ENCODE assay signal across 22 cellular contexts in the genomic region with DNA sequence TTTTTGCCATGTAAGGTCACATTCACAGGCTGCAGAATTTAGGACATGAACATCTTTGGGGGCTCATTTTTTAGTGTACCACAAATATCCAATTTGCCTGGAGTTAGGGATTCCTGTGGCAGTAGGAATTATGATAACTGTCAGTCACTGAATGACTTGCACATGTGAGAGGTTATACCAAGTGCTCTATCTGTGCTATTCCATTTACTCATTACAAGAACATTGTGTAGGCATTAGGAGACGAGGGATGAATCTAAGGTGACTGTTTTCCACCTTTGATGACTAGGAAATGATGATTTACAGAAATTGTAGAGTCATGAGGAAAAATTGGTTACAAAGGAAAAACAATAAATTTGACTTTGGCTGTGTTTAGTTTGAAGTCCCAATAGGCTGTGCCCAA.
"Had no signal": no experiment of that assay in that cellular context is flagged by ENCODE, and none has a peak within 500 bp of the region (broad histone marks: within the 10 kb centered on the region; RNA-seq: fewer than 3 reads in every experiment).

No MANE protein-coding gene starts in this region.

- ATAC-seq: body of pancreas, heart right ventricle, left colon, mucosa of descending colon, right lobe of liver had no signal

- H3K9me3 Mint-ChIP-seq: endodermal cell, neural crest cell had no signal

- DNase-seq: activated CD4-positive, alpha-beta T cell treated with anti-CD3 and anti-CD28 coated beads, Interleukin-2, amount 50 U/mL, for 4 hours; activated effector memory CD4-positive, alpha-beta T cell treated with anti-CD3 and anti-CD28 coated beads, Interleukin-2, amount 50 U/mL, for 16 hours; body of pancreas; cortex of kidney; endodermal cell; heart right ventricle; islet precursor cell; left colon; mesenchymal stem cell; mucosa of descending colon; occipital lobe; posterior cingulate gyrus; right lobe of liver; stimulated activated CD4-positive, alpha-beta T cell treated with anti-CD3 and anti-CD28 coated beads, Interleukin-1b, Interleukin-23, amount 100 ng/mL, for 48 hours; testis; trophoblast cell; uterus had no signal

- H3K27me3 ChIP-seq: body of pancreas, right lobe of liver, testis had no signal

- H3K4me3 Mint-ChIP-seq: endodermal cell, neural crest cell had no signal

- H3K4me3 ChIP-seq: body of pancreas, cardiac muscle cell, heart right ventricle, mucosa of descending colon, right lobe of liver, SK-N-MC, skin epidermis, testis, uterus had no signal

- H3K4me1 Mint-ChIP-seq: endodermal cell, neural crest cell had no signal

- H3K27ac ChIP-seq: body of pancreas, cardiac muscle cell, heart right ventricle, right lobe of liver, SK-N-MC, skin epidermis, testis, uterus, VCaP had no signal

- H3K36me3 ChIP-seq: cardiac muscle cell, heart right ventricle, right lobe of liver, uterus had no signal

- H3K9me3 ChIP-seq: body of pancreas, heart right ventricle, mucosa of descending colon, right lobe of liver, testis, uterus had no signal

- H3K4me1 ChIP-seq: body of pancreas, heart right ventricle, right lobe of liver, testis, uterus had no signal
